ENCODE assay signal across 39 cellular contexts in the genomic region with DNA sequence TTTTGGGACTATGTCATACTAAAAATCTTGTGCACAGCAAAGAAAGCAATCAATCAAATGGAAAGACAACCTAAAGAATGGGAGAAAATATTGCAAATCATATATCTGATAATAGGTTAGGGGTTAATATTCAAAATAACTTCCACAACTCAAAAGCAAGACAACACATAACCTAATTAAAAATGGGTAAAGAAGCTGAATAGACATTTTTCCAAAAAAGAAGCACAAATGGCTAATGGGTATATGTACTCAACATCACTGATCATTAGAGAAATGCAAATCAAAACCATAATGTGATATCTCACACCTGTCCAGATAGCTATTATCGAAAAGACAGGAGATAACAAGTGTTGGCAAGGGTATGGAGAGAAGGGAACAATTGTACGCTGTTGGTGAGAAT. TPM values are rescaled to one million over a fixed set of nuclear protein-coding genes. Genes with fewer than 3 reads are reported as not detected.
"Had no signal": no experiment of that assay in that cellular context is flagged by ENCODE, and none has a peak within 500 bp of the region (broad histone marks: within the 10 kb centered on the region; RNA-seq: fewer than 3 reads in every experiment).

No MANE protein-coding gene starts in this region.

- H3K4me1 ChIP-seq: adrenal gland, body of pancreas, breast epithelium had no signal

- H3K27ac Mint-ChIP-seq: activated B cell treated with CpG ODN at 0.5 μM for 24 hours; activated CD4-positive, alpha-beta memory T cell treated with anti-CD3 and anti-CD28 coated beads for 36 hours; activated CD4-positive, alpha-beta T cell treated with anti-CD3 and anti-CD28 coated beads, Interleukin-2, amount 10 ng/mL, durations not matched to agents 24 days and 14 days; activated CD8-positive, alpha-beta T cell treated with anti-CD3 and anti-CD28 coated beads for 36 hours; activated naive CD4-positive, alpha-beta T cell treated with anti-CD3 and anti-CD28 coated beads for 36 hours; activated naive CD4-positive, alpha-beta T cell treated with anti-CD3 and anti-CD28 coated beads, Interleukin-2, amount 50 U/mL, for 72 hours; activated naive CD8-positive, alpha-beta T cell treated with anti-CD3 and anti-CD28 coated beads for 36 hours; activated T-cell treated with anti-CD3 and anti-CD28 coated beads, Interleukin-2, amount 50 U/mL, for 72 hours; activated T-helper 1 cell treated with anti-CD3 and anti-CD28 coated beads, Interleukin-12 subunit alpha, Interleukin-12 subunit beta, Interleukin-2, Interleukin-4 antibody, amounts not matched to agents 30 ng/mL and 10 ng/mL and 1 ng/mL, durations not matched to agents 14 hours and 24 hours and 36 hours; activated T-helper 17 cell treated with anti-CD3 and anti-CD28 coated beads, Interleukin-2, amount 50 U/mL, for 72 hours; T-helper 2 cell treated with Interferon-gamma antibody and Interleukin-4, amounts not matched to agents 5 μg/mL and 100 μg/mL, for 36 hours had no signal

- H3K9me3 ChIP-seq: adrenal gland, body of pancreas, breast epithelium had no signal

- H3K4me3 ChIP-seq: adrenal gland, body of pancreas, breast epithelium had no signal

- H3K9me3 Mint-ChIP-seq: activated CD4-positive, alpha-beta memory T cell treated with anti-CD3 and anti-CD28 coated beads for 36 hours; activated CD4-positive, alpha-beta T cell treated with anti-CD3 and anti-CD28 coated beads, Interleukin-2, amount 10 ng/mL, durations not matched to agents 24 days and 14 days; activated CD8-positive, alpha-beta T cell treated with anti-CD3 and anti-CD28 coated beads for 36 hours; activated naive CD4-positive, alpha-beta T cell treated with anti-CD3 and anti-CD28 coated beads for 36 hours; activated naive CD8-positive, alpha-beta T cell treated with anti-CD3 and anti-CD28 coated beads for 36 hours; activated T-cell treated with anti-CD3 and anti-CD28 coated beads, Interleukin-2, amount 50 U/mL, for 4 hours; activated T-helper 1 cell treated with anti-CD3 and anti-CD28 coated beads, Interleukin-12 subunit alpha, Interleukin-12 subunit beta, Interleukin-2, Interleukin-4 antibody, amounts not matched to agents 30 ng/mL and 10 ng/mL and 1 ng/mL, durations not matched to agents 14 hours and 24 hours and 36 hours; activated T-helper 17 cell treated with anti-CD3 and anti-CD28 coated beads, Interleukin-2, amount 50 U/mL, for 72 hours; T-helper 2 cell treated with Interferon-gamma antibody and Interleukin-4, amounts not matched to agents 5 μg/mL and 100 μg/mL, for 36 hours had no signal

- ATAC-seq: activated CD8-positive, alpha-beta T cell treated with anti-CD3 and anti-CD28 coated beads for 36 hours; activated naive CD4-positive, alpha-beta T cell treated with anti-CD3 and anti-CD28 coated beads, Interleukin-2, amount 50 U/mL, for 72 hours; activated T-cell treated with anti-CD3 and anti-CD28 coated beads, Interleukin-2, amount 50 U/mL, for 4 hours; activated T-cell treated with anti-CD3 and anti-CD28 coated beads, Interleukin-2, amount 50 U/mL, for 72 hours; activated T-helper 17 cell treated with anti-CD3 and anti-CD28 coated beads, Interleukin-2, amount 50 U/mL, for 72 hours; body of pancreas had no signal

- H3K27me3 Mint-ChIP-seq: activated CD4-positive, alpha-beta memory T cell treated with anti-CD3 and anti-CD28 coated beads for 36 hours; activated CD8-positive, alpha-beta T cell treated with anti-CD3 and anti-CD28 coated beads for 36 hours had no signal

- H3K4me1 Mint-ChIP-seq: activated B cell treated with CpG ODN at 0.5 μM for 24 hours; activated CD4-positive, alpha-beta T cell treated with anti-CD3 and anti-CD28 coated beads, Interleukin-2, amount 10 ng/mL, durations not matched to agents 24 days and 14 days; activated naive CD8-positive, alpha-beta T cell treated with anti-CD3 and anti-CD28 coated beads for 36 hours; activated T-helper 17 cell treated with anti-CD3 and anti-CD28 coated beads, Interleukin-2, amount 50 U/mL, for 72 hours had no signal

- H3K36me3 Mint-ChIP-seq: activated CD4-positive, alpha-beta memory T cell treated with anti-CD3 and anti-CD28 coated beads for 36 hours; activated naive CD4-positive, alpha-beta T cell treated with anti-CD3 and anti-CD28 coated beads, Interleukin-2, amount 50 U/mL, for 72 hours; activated naive CD8-positive, alpha-beta T cell treated with anti-CD3 and anti-CD28 coated beads for 36 hours had no signal

- H3K27ac ChIP-seq: adrenal gland, body of pancreas, brain microvascular endothelial cell, breast epithelium, VCaP had no signal

- H3K4me3 Mint-ChIP-seq: activated B cell treated with CpG ODN at 0.5 μM for 24 hours; activated CD4-positive, alpha-beta memory T cell treated with anti-CD3 and anti-CD28 coated beads for 36 hours; activated CD4-positive, alpha-beta T cell treated with anti-CD3 and anti-CD28 coated beads, Interleukin-2, amount 10 ng/mL, durations not matched to agents 24 days and 14 days; activated CD8-positive, alpha-beta T cell treated with anti-CD3 and anti-CD28 coated beads for 36 hours; activated naive CD4-positive, alpha-beta T cell treated with anti-CD3 and anti-CD28 coated beads for 36 hours; activated naive CD8-positive, alpha-beta T cell treated with anti-CD3 and anti-CD28 coated beads for 36 hours; activated T-cell treated with anti-CD3 and anti-CD28 coated beads, Interleukin-2, amount 50 U/mL, for 4 hours; activated T-cell treated with anti-CD3 and anti-CD28 coated beads, Interleukin-2, amount 50 U/mL, for 72 hours; activated T-helper 1 cell treated with anti-CD3 and anti-CD28 coated beads, Interleukin-12 subunit alpha, Interleukin-12 subunit beta, Interleukin-2, Interleukin-4 antibody, amounts not matched to agents 30 ng/mL and 10 ng/mL and 1 ng/mL, durations not matched to agents 14 hours and 24 hours and 36 hours; activated T-helper 17 cell treated with anti-CD3 and anti-CD28 coated beads, Interleukin-2, amount 50 U/mL, for 72 hours; T-helper 2 cell treated with Interferon-gamma antibody and Interleukin-4, amounts not matched to agents 5 μg/mL and 100 μg/mL, for 36 hours had no signal

- DNase-seq: activated B cell treated with CpG ODN at 0.5 μM for 24 hours; activated CD4-positive, alpha-beta memory T cell treated with anti-CD3 and anti-CD28 coated beads for 36 hours; activated CD4-positive, alpha-beta T cell treated with anti-CD3 and anti-CD28 coated beads for 4 hours; activated CD4-positive, alpha-beta T cell treated with anti-CD3 and anti-CD28 coated beads, Interleukin-2, amount 10 ng/mL, durations not matched to agents 24 days and 14 days; activated CD4-positive, alpha-beta T cell treated with anti-CD3 and anti-CD28 coated beads, Interleukin-2, amount 50 U/mL, for 1 hour; activated CD4-positive, alpha-beta T cell treated with anti-CD3 and anti-CD28 coated beads, Interleukin-2, amount 50 U/mL, for 4 hours; activated CD4-positive, CD25-positive, alpha-beta regulatory T cell treated with anti-CD3 and anti-CD28 coated beads, Interleukin-2, amount 50 U/mL, for 72 hours; activated CD8-positive, alpha-beta memory T cell treated with anti-CD3 and anti-CD28 coated beads, Interleukin-2, amount 50 U/mL, for 4 hours; activated CD8-positive, alpha-beta T cell treated with anti-CD3 and anti-CD28 coated beads for 36 hours; activated effector memory CD4-positive, alpha-beta T cell treated with anti-CD3 and anti-CD28 coated beads, Interleukin-2, amount 50 U/mL, for 16 hours; activated gamma-delta T cell treated with Interleukin-2 at 50 U/mL for 16 hours; activated naive CD4-positive, alpha-beta T cell; activated naive CD4-positive, alpha-beta T cell treated with anti-CD3 and anti-CD28 coated beads for 36 hours; activated naive CD4-positive, alpha-beta T cell treated with anti-CD3 and anti-CD28 coated beads, Interleukin-2, amount 50 U/mL, for 16 hours; activated naive CD8-positive, alpha-beta T cell treated with anti-CD3 and anti-CD28 coated beads for 36 hours; activated T-cell treated with anti-CD3 and anti-CD28 coated beads for 4 hours; activated T-cell treated with anti-CD3 and anti-CD28 coated beads, Interleukin-2, amount 50 U/mL, for 1 hour; activated T-cell treated with anti-CD3 and anti-CD28 coated beads, Interleukin-2, amount 50 U/mL, for 4 hours; activated T-cell treated with anti-CD3 and anti-CD28 coated beads, Interleukin-2, amount 50 U/mL, for 72 hours; adrenal gland; amniotic stem cell; aorta; body of pancreas; brain microvascular endothelial cell; central memory CD4-positive, alpha-beta T cell; T-helper 2 cell; T-helper 9 cell had no signal

- H3K27me3 ChIP-seq: adrenal gland, body of pancreas, brain microvascular endothelial cell, breast epithelium had no signal

- H3K36me3 ChIP-seq: adrenal gland, brain microvascular endothelial cell, breast epithelium had no signal

- FAIRE-seq: astrocyte, colon, TTC549 had no signal

RNA-seq across cellular contexts. Expression of gene SYCP2L, which starts 53.0 kb away (rescaled TPM):
- total RNA-seq: activated CD4-positive, alpha-beta T cell treated with anti-CD3 and anti-CD28 coated beads, Interleukin-2, amount 10 ng/mL, durations not matched to agents 24 days and 14 days; activated CD8-positive, alpha-beta memory T cell treated with anti-CD3 and anti-CD28 coated beads for 36 hours; activated naive CD4-positive, alpha-beta T cell treated with anti-CD3 and anti-CD28 coated beads for 36 hours; activated naive CD8-positive, alpha-beta T cell treated with anti-CD3 and anti-CD28 coated beads for 36 hours; activated T-helper 1 cell treated with anti-CD3 and anti-CD28 coated beads, Interleukin-12 subunit alpha, Interleukin-12 subunit beta, Interleukin-2, Interleukin-4 antibody, amounts not matched to agents 30 ng/mL and 10 ng/mL and 1 ng/mL, durations not matched to agents 14 hours and 24 hours and 36 hours had no signal

RNA-seq across cellular contexts. Expression of gene GCM2, which starts 58.0 kb away (rescaled TPM):
- total RNA-seq: activated B cell treated with CpG ODN at 0.5 μM for 24 hours; activated CD4-positive, alpha-beta memory T cell treated with anti-CD3 and anti-CD28 coated beads for 36 hours; activated CD4-positive, alpha-beta T cell treated with anti-CD3 and anti-CD28 coated beads, Interleukin-2, amount 10 ng/mL, durations not matched to agents 24 days and 14 days; activated CD8-positive, alpha-beta memory T cell treated with anti-CD3 and anti-CD28 coated beads for 36 hours; activated CD8-positive, alpha-beta T cell treated with anti-CD3 and anti-CD28 coated beads for 36 hours; activated naive CD4-positive, alpha-beta T cell treated with anti-CD3 and anti-CD28 coated beads for 36 hours; activated naive CD4-positive, alpha-beta T cell treated with anti-CD3 and anti-CD28 coated beads, Interleukin-2, amount 50 U/mL, for 72 hours; activated naive CD8-positive, alpha-beta T cell treated with anti-CD3 and anti-CD28 coated beads for 36 hours; activated T-cell treated with anti-CD3 and anti-CD28 coated beads, Interleukin-2, amount 50 U/mL, for 4 hours; activated T-cell treated with anti-CD3 and anti-CD28 coated beads, Interleukin-2, amount 50 U/mL, for 72 hours; activated T-helper 1 cell treated with anti-CD3 and anti-CD28 coated beads, Interleukin-12 subunit alpha, Interleukin-12 subunit beta, Interleukin-2, Interleukin-4 antibody, amounts not matched to agents 30 ng/mL and 10 ng/mL and 1 ng/mL, durations not matched to agents 14 hours and 24 hours and 36 hours; activated T-helper 17 cell treated with anti-CD3 and anti-CD28 coated beads, Interleukin-2, amount 50 U/mL, for 72 hours; adrenal gland; aorta; astrocyte; body of pancreas; breast epithelium; cardiac septum; cerebellum had no signal
- polyA plus RNA-seq: adrenal gland, aorta had no signal
